ENCODE assay signal across 17 cellular contexts in genomic region chr3:174168538-174169254, GRCh38.
DNase-seq lines count a peak whose midpoint lies in the region; ATAC-seq and TF ChIP-seq lines count a peak whose summit lies in the region.
"Had no signal": no experiment of that assay in that cellular context is flagged by ENCODE, and none has a peak within 500 bp of the region (broad histone marks: within the 10 kb centered on the region; RNA-seq: fewer than 3 reads in every experiment).

No MANE protein-coding gene starts in this region.

- H3K4me1 ChIP-seq in hepatocyte (ENCODE audit: insufficient read depth) (peaks cover 3% of the 10 kb centered on the region), mesendoderm (ENCODE audit: control insufficient read depth, low read depth, low read length) (no peaks in the 10 kb centered on the region)
- H3K4me1 ChIP-seq in naive thymus-derived CD4-positive, alpha-beta T cell (ENCODE audit: control insufficient read depth in 2 of 2, insufficient read depth in 2 of 2, low read length in 2 of 2) = no peaks in the 10 kb centered on the region
- H3K4me1 ChIP-seq: A549 had no signal

- H3K4me1 Mint-ChIP-seq in naive thymus-derived CD4-positive, alpha-beta T cell = no peaks in the 10 kb centered on the region

- no peak overlapping the region for H3K27ac Mint-ChIP-seq in naive thymus-derived CD4-positive, alpha-beta T cell
- H3K27ac Mint-ChIP-seq: T-helper 1 cell treated with Interleukin-12 subunit alpha and Interleukin-12 subunit beta and Interleukin-4 antibody, amounts not matched to agents 30 μg/mL and 1 μg/mL, for 36 hours had no signal

- no peaks in the 10 kb centered on the region for H3K27me3 Mint-ChIP-seq in naive thymus-derived CD4-positive, alpha-beta T cell

- no peak overlapping the region for H3K9ac ChIP-seq in mesendoderm (ENCODE audit: low read length)

- no peaks in the 10 kb centered on the region for H3K9me2 ChIP-seq in hepatocyte (replicated peaks; ENCODE audit: insufficient read depth)

- no peak for TF ChIP-seq EP300 in Ishikawa (IDR thresholded peaks at IDR 0.05; ENCODE audit: borderline replicate concordance)

- H2AK5ac ChIP-seq in mesendoderm (ENCODE audit: low read length) = no peak overlapping the region

- no peak overlapping the region for H3K4me3 Mint-ChIP-seq in naive thymus-derived CD4-positive, alpha-beta T cell
- H3K4me3 Mint-ChIP-seq: T-helper 1 cell treated with Interleukin-12 subunit alpha and Interleukin-12 subunit beta and Interleukin-4 antibody, amounts not matched to agents 30 μg/mL and 1 μg/mL, for 36 hours had no signal

- intact Hi-C loops in naive thymus-derived CD4-positive, alpha-beta T cell (cut with micrococcal nuclease) = no loop called here

- no peak overlapping the region for H2BK5ac ChIP-seq in mesendoderm (ENCODE audit: low read length)

- no peaks in the 10 kb centered on the region for H3K36me3 Mint-ChIP-seq in naive thymus-derived CD4-positive, alpha-beta T cell

- POLR2A ChIA-PET in naive thymus-derived CD4-positive, alpha-beta T cell (lab: Charles Lee) = no interaction called here

- no peak overlapping the region for H2BK120ac ChIP-seq in mesendoderm (ENCODE audit: low read depth, low read length)

- no peaks in the 10 kb centered on the region for H3K79me1 ChIP-seq in mesendoderm (ENCODE audit: low read length)

- H3K4me2 ChIP-seq in hepatocyte (no peak overlapping the region), mesendoderm (ENCODE audit: low read length) (no peak overlapping the region)
- H3K4me2 ChIP-seq: A549, PC-9 had no signal

- no peaks in the 10 kb centered on the region for H4K20me1 ChIP-seq in hepatocyte (ENCODE audit: insufficient read depth, poor library complexity, severe bottlenecking)

- TF ChIP-seq RAD21 in Ishikawa (IDR thresholded peaks at IDR 0.05; ENCODE audit: low read depth) = no peak

- 86% methylated on average over 3 of the region's 3 CpGs for WGBS in hepatocyte (ENCODE audit: low lambda C conversion rate, missing lambda C conversion rate)
- no CpG with 5 or more reads among the region's 3 CpGs for WGBS in mesendoderm (ENCODE audit: extremely low coverage, insufficient coverage, low lambda C conversion rate)

- no peak overlapping the region for H3K27ac ChIP-seq in hepatocyte
- H3K27ac ChIP-seq in mesendoderm (ENCODE audit: low read depth, low read length) = no peak overlapping the region
- no peak overlapping the region for H3K27ac ChIP-seq in naive thymus-derived CD4-positive, alpha-beta T cell (ENCODE audit: low read depth, low read length)
- H3K27ac ChIP-seq: A549, C4-2B, HL-60, PC-9 had no signal

- TF ChIP-seq CTCF in hepatocyte (IDR thresholded peaks at IDR 0.05; ENCODE audit: poor library complexity) = no peak

- peak; percentile 7 for DNase-seq in NCI-H345 (lab: John Stamatoyannopoulos, UW)
- DNase-seq in NCI-H345 treated with DMSO at 0.1 percent for 48 hours (lab: John Stamatoyannopoulos, UW; ENCODE audit: unreplicated experiment) = no peak
- peak; percentile 72 for DNase-seq in RPMI8226
- DNase-seq in hepatocyte (ENCODE audit: low spot score) = peak; percentile 3
- no peak for DNase-seq in mesendoderm
- no peak for DNase-seq in naive thymus-derived CD4-positive, alpha-beta T cell
- DNase-seq in iPS-NIHi7 (ENCODE audit: extremely low spot score) = no peak
- DNase-seq: GOT3, NCI-H1105, NCI-H2107, PC-9 had no signal

- H3K9me3 Mint-ChIP-seq in naive thymus-derived CD4-positive, alpha-beta T cell = peaks cover 3 to 22% (median 9%) of the 10 kb centered on the region in 11 donors

- H3K79me2 ChIP-seq in hepatocyte (no peaks in the 10 kb centered on the region), mesendoderm (ENCODE audit: control insufficient read depth, insufficient read depth, low read length) (no peaks in the 10 kb centered on the region)

- no peak overlapping the region for H3K4me3 ChIP-seq in hepatocyte
- no peak overlapping the region for H3K4me3 ChIP-seq in mesendoderm (ENCODE audit: low read length)
- H3K4me3 ChIP-seq in naive thymus-derived CD4-positive, alpha-beta T cell (ENCODE audit: low read length) = no peak overlapping the region
- H3K4me3 ChIP-seq: A549, K562, PC-9 had no signal

- H3K36me3 ChIP-seq in hepatocyte (replicated peaks; ENCODE audit: insufficient read depth, low read depth) = no peaks in the 10 kb centered on the region
- no peaks in the 10 kb centered on the region for H3K36me3 ChIP-seq in mesendoderm (ENCODE audit: control insufficient read depth, insufficient read depth, low read length)
- no peaks in the 10 kb centered on the region for H3K36me3 ChIP-seq in naive thymus-derived CD4-positive, alpha-beta T cell (ENCODE audit: control insufficient read depth in 2 of 3, insufficient read depth in 3 of 3, low read length in 3 of 3)

- H3K18ac ChIP-seq in mesendoderm (ENCODE audit: low read length) = no peak overlapping the region

- H3K9me3 ChIP-seq in hepatocyte (ENCODE audit: low read depth) = no peaks in the 10 kb centered on the region
- no peaks in the 10 kb centered on the region for H3K9me3 ChIP-seq in naive thymus-derived CD4-positive, alpha-beta T cell (ENCODE audit: control insufficient read depth in 2 of 3, low read length in 3 of 3)
- H3K9me3 ChIP-seq: A549 had no signal

- no peak for ATAC-seq in naive thymus-derived CD4-positive, alpha-beta T cell
- ATAC-seq: A549, K562 had no signal

- H4K5ac ChIP-seq in mesendoderm (ENCODE audit: low read length) = no peak overlapping the region

- H2BK15ac ChIP-seq in mesendoderm (replicated peaks; ENCODE audit: low read depth) = no peak overlapping the region

- no peak overlapping the region for H3K23ac ChIP-seq in mesendoderm (ENCODE audit: low read length)

- H2AFZ ChIP-seq in hepatocyte = no peak overlapping the region
- H2AFZ ChIP-seq: PC-9 had no signal

- H3K56ac ChIP-seq in mesendoderm (ENCODE audit: low read length) = no peak overlapping the region

- H3K4ac ChIP-seq in mesendoderm (ENCODE audit: low read depth, low read length) = no peak overlapping the region

- H3K27me3 ChIP-seq in hepatocyte (no peaks in the 10 kb centered on the region), mesendoderm (ENCODE audit: insufficient read depth, low read length, poor library complexity) (no peaks in the 10 kb centered on the region)
- no peaks in the 10 kb centered on the region for H3K27me3 ChIP-seq in naive thymus-derived CD4-positive, alpha-beta T cell (ENCODE audit: control insufficient read depth in 2 of 2, insufficient read depth in 2 of 2, low read length in 2 of 2)

- no peak overlapping the region for H4K8ac ChIP-seq in mesendoderm (ENCODE audit: low read depth, low read length)

- CTCF ChIA-PET in naive thymus-derived CD4-positive, alpha-beta T cell (lab: Charles Lee) = no interaction called here

TF ChIP-seq in Ishikawa, 13 proteins besides CTCF, POLR2A, EP300 and RAD21:
- TF ChIP-seq NFIC (IDR thresholded peaks at IDR 0.05) = peak; percentile 70
- TF ChIP-seq TAF1 (IDR thresholded peaks at IDR 0.05; ENCODE audit: low read depth) = no peak

Comparison
In these comparisons a context has a peak if more than half of its experiments do, and no peak if none do; other contexts are left out.
1. DNase-seq: peak in NCI-H345 (single experiment), RPMI8226 (single experiment) and hepatocyte (single experiment); none in NCI-H345 treated with DMSO at 0.1 percent for 48 hours (single experiment), mesendoderm (single experiment), naive thymus-derived CD4-positive, alpha-beta T cell (0 of 9) and iPS-NIHi7 (single experiment).